ENCODE assay signal across 14 cellular contexts in genomic region chr6:21457647-21458046, GRCh38.
DNase-seq lines count a peak whose midpoint lies in the region; ATAC-seq and TF ChIP-seq lines count a peak whose summit lies in the region.
"Had no signal": no experiment of that assay in that cellular context is flagged by ENCODE, and none has a peak within 500 bp of the region (broad histone marks: within the 10 kb centered on the region; RNA-seq: fewer than 3 reads in every experiment).

No MANE protein-coding gene starts in this region.

- no peak overlapping the region for H3K4me3 ChIP-seq in GM23338
- H3K4me3 ChIP-seq in neural progenitor cell = no peak overlapping the region
- no peak overlapping the region for H3K4me3 ChIP-seq in right atrium auricular region
- H3K4me3 ChIP-seq: A549 had no signal

- no peaks in the 10 kb centered on the region for H3F3A ChIP-seq in GM23338 (replicated peaks; ENCODE audit: low read depth)
- H3F3A ChIP-seq in neural progenitor cell (ENCODE audit: low read depth) = no peaks in the 10 kb centered on the region

- H3K9me3 ChIP-seq in neural progenitor cell (ENCODE audit: low read depth) = no peaks in the 10 kb centered on the region
- no peaks in the 10 kb centered on the region for H3K9me3 ChIP-seq in right atrium auricular region
- H3K9me3 ChIP-seq: A549, BE2C had no signal

- H3K4me2 ChIP-seq in GM23338 (no peak overlapping the region), neural progenitor cell (no peak overlapping the region)
- H3K4me2 ChIP-seq: A549 had no signal

- no peak overlapping the region for H3K9ac ChIP-seq in neural progenitor cell

- H4K20me1 ChIP-seq in GM23338 (replicated peaks; ENCODE audit: insufficient read depth) (no peaks in the 10 kb centered on the region), neural progenitor cell (ENCODE audit: low read depth) (no peaks in the 10 kb centered on the region)

- TF ChIP-seq CTCF in GM23338 (conservative IDR thresholded peaks at IDR 0.05; ENCODE audit: low read depth in 2 of 2) (no peak), VCaP (conservative IDR thresholded peaks at IDR 0.05) (no peak), neural progenitor cell (IDR thresholded peaks at IDR 0.05) (no peak), right atrium auricular region (IDR thresholded peaks at IDR 0.05) (no peak)

- H3K4me1 ChIP-seq in GM23338 (ENCODE audit: insufficient read depth) (no peaks in the 10 kb centered on the region), neural progenitor cell (no peaks in the 10 kb centered on the region), right atrium auricular region (peaks cover 0 to 12% of the 10 kb centered on the region in 2 donors)
- H3K4me1 ChIP-seq: A549, BE2C had no signal

- H3K27me3 Mint-ChIP-seq in GM23338 (ENCODE audit: insufficient read depth, low read depth, poor library complexity) (no peaks in the 10 kb centered on the region), neural progenitor cell (ENCODE audit: insufficient read depth, low read depth) (peaks cover 4% of the 10 kb centered on the region)

- DNase-seq in DMS53 (lab: John Stamatoyannopoulos, UW) = peak; percentile 86
- no peak for DNase-seq in GM23338 (ENCODE audit: low spot score)
- no peak for DNase-seq in neural progenitor cell (ENCODE audit: low spot score)
- no peak for DNase-seq in GM19240 (ENCODE audit: insufficient read length, low spot score)
- DNase-seq in right atrium auricular region (ENCODE audit: low spot score) = no peak
- DNase-seq: BE2C; CD4-positive, alpha-beta memory T cell; DMS153; GF-D8 had no signal

- H3K4me1 Mint-ChIP-seq in GM23338 (no peaks in the 10 kb centered on the region), neural progenitor cell (peaks cover 2% of the 10 kb centered on the region)
- H3K4me1 Mint-ChIP-seq: CD4-positive, alpha-beta memory T cell had no signal

- H3K36me3 Mint-ChIP-seq in GM23338 (ENCODE audit: low read depth) (no peaks in the 10 kb centered on the region), neural progenitor cell (no peaks in the 10 kb centered on the region)
- H3K36me3 Mint-ChIP-seq: CD4-positive, alpha-beta memory T cell had no signal

- H3K79me2 ChIP-seq in GM23338 (replicated peaks; ENCODE audit: insufficient read depth) (no peaks in the 10 kb centered on the region), neural progenitor cell (ENCODE audit: low read depth) (no peaks in the 10 kb centered on the region)

- H3K27me3 ChIP-seq in GM23338 (ENCODE audit: insufficient read depth) (no peaks in the 10 kb centered on the region), neural progenitor cell (no peaks in the 10 kb centered on the region), right atrium auricular region (no peaks in the 10 kb centered on the region)
- H3K27me3 ChIP-seq: BE2C had no signal

- H3K9me2 ChIP-seq in GM23338 (ENCODE audit: insufficient read depth) = no peaks in the 10 kb centered on the region

- H3K4me3 Mint-ChIP-seq in GM23338 (no peak overlapping the region), neural progenitor cell (no peak overlapping the region)
- H3K4me3 Mint-ChIP-seq: CD4-positive, alpha-beta memory T cell had no signal

- H3K27ac ChIP-seq in GM23338 (ENCODE audit: low read depth) (no peak overlapping the region), VCaP (peak overlapping the region; percentile 99; the same call in 1 of the 2 replicates), neural progenitor cell (no peak overlapping the region), right atrium auricular region (no peak overlapping the region)
- H3K27ac ChIP-seq: A549, C4-2B had no signal

- H3K27ac Mint-ChIP-seq in GM23338 (no peak overlapping the region), neural progenitor cell (no peak overlapping the region)
- H3K27ac Mint-ChIP-seq: CD4-positive, alpha-beta memory T cell had no signal

- ATAC-seq in GM23338 (peak; percentile 50), HG03342 (IDR thresholded peaks at IDR 0.05; ENCODE audit: unreplicated experiment) (no peak)
- ATAC-seq: A549, HCT116 had no signal

- H3K36me3 ChIP-seq in GM23338 (ENCODE audit: insufficient read depth) = no peaks in the 10 kb centered on the region
- no peaks in the 10 kb centered on the region for H3K36me3 ChIP-seq in neural progenitor cell
- H3K36me3 ChIP-seq in right atrium auricular region = no peaks in the 10 kb centered on the region
- H3K36me3 ChIP-seq: BE2C had no signal

- H2AFZ ChIP-seq in GM23338 = peak overlapping the region; percentile 76; the same call in 1 of the 2 replicates
- H2AFZ ChIP-seq in neural progenitor cell (replicated peaks) = peak overlapping the region; percentile 65

- H3K9me3 Mint-ChIP-seq in GM23338 (no peaks in the 10 kb centered on the region; the same call in 2 of the 3 replicates), neural progenitor cell (peaks cover 2% of the 10 kb centered on the region)
- H3K9me3 Mint-ChIP-seq: CD4-positive, alpha-beta memory T cell had no signal

TF ChIP-seq in GM23338, 12 proteins besides CTCF, POLR2A, EP300 and RAD21 (continues in another document):
- TF ChIP-seq JUNB (IDR thresholded peaks at IDR 0.05; ENCODE audit: unreplicated experiment) (no peak), ZNF114 (CRISPR knock-in tag; IDR thresholded peaks at IDR 0.05) (no peak), CREB1 (CRISPR knock-in tag; IDR thresholded peaks at IDR 0.05; ENCODE audit: low read depth) (no peak), NANOG (IDR thresholded peaks at IDR 0.05; ENCODE audit: borderline replicate concordance) (no peak), POLR2AphosphoS5 (IDR thresholded peaks at IDR 0.05; ENCODE audit: low read depth) (no peak), ZNF462 (CRISPR knock-in tag; IDR thresholded peaks at IDR 0.05) (no peak), EZH2phosphoT487 (IDR thresholded peaks at IDR 0.05; ENCODE audit: unreplicated experiment) (no peak), STAT1 (IDR thresholded peaks at IDR 0.05; ENCODE audit: unreplicated experiment) (no peak), EZH2 (IDR thresholded peaks at IDR 0.05; ENCODE audit: low read depth, unreplicated experiment) (no peak)
